1 cellular context compared by ENCODE assay signal in genomic region chr5:74434124-74434899, GRCh38.
TF ChIP-seq lines count a peak whose summit lies in the region.

No MANE protein-coding gene starts in this region.

TF ChIP-seq in GM23338, 12 proteins besides CTCF, POLR2A, EP300 and RAD21 (continued from another document):
- TF ChIP-seq, protein P1, sequence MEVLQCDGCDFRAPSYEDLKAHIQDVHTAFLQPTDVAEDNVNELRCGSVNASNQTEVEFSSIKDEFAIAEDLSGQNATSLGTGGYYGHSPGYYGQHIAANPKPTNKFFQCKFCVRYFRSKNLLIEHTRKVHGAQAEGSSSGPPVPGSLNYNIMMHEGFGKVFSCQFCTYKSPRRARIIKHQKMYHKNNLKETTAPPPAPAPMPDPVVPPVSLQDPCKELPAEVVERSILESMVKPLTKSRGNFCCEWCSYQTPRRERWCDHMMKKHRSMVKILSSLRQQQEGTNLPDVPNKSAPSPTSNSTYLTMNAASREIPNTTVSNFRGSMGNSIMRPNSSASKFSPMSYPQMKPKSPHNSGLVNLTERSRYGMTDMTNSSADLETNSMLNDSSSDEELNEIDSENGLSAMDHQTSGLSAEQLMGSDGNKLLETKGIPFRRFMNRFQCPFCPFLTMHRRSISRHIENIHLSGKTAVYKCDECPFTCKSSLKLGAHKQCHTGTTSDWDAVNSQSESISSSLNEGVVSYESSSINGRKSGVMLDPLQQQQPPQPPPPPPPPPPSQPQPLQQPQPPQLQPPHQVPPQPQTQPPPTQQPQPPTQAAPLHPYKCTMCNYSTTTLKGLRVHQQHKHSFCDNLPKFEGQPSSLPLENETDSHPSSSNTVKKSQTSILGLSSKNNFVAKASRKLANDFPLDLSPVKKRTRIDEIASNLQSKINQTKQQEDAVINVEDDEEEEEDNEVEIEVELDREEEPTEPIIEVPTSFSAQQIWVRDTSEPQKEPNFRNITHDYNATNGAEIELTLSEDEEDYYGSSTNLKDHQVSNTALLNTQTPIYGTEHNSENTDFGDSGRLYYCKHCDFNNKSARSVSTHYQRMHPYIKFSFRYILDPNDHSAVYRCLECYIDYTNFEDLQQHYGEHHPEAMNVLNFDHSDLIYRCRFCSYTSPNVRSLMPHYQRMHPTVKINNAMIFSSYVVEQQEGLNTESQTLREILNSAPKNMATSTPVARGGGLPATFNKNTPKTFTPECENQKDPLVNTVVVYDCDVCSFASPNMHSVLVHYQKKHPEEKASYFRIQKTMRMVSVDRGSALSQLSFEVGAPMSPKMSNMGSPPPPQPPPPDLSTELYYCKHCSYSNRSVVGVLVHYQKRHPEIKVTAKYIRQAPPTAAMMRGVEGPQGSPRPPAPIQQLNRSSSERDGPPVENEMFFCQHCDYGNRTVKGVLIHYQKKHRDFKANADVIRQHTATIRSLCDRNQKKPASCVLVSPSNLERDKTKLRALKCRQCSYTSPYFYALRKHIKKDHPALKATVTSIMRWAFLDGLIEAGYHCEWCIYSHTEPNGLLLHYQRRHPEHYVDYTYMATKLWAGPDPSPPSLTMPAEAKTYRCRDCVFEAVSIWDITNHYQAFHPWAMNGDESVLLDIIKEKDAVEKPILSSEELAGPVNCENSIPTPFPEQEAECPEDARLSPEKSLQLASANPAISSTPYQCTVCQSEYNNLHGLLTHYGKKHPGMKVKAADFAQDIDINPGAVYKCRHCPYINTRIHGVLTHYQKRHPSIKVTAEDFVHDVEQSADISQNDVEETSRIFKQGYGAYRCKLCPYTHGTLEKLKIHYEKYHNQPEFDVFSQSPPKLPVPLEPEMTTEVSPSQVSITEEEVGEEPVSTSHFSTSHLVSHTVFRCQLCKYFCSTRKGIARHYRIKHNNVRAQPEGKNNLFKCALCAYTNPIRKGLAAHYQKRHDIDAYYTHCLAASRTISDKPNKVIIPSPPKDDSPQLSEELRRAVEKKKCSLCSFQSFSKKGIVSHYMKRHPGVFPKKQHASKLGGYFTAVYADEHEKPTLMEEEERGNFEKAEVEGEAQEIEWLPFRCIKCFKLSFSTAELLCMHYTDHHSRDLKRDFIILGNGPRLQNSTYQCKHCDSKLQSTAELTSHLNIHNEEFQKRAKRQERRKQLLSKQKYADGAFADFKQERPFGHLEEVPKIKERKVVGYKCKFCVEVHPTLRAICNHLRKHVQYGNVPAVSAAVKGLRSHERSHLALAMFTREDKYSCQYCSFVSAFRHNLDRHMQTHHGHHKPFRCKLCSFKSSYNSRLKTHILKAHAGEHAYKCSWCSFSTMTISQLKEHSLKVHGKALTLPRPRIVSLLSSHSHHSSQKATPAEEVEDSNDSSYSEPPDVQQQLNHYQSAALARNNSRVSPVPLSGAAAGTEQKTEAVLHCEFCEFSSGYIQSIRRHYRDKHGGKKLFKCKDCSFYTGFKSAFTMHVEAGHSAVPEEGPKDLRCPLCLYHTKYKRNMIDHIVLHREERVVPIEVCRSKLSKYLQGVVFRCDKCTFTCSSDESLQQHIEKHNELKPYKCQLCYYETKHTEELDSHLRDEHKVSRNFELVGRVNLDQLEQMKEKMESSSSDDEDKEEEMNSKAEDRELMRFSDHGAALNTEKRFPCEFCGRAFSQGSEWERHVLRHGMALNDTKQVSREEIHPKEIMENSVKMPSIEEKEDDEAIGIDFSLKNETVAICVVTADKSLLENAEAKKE (CRISPR knock-in tag; IDR thresholded peaks at IDR 0.05): no peak
- no peak for TF ChIP-seq STAT1 (IDR thresholded peaks at IDR 0.05; ENCODE audit: unreplicated experiment)
